Comparison of ENCODE assay signal across 1 cellular context in the genomic region with DNA sequence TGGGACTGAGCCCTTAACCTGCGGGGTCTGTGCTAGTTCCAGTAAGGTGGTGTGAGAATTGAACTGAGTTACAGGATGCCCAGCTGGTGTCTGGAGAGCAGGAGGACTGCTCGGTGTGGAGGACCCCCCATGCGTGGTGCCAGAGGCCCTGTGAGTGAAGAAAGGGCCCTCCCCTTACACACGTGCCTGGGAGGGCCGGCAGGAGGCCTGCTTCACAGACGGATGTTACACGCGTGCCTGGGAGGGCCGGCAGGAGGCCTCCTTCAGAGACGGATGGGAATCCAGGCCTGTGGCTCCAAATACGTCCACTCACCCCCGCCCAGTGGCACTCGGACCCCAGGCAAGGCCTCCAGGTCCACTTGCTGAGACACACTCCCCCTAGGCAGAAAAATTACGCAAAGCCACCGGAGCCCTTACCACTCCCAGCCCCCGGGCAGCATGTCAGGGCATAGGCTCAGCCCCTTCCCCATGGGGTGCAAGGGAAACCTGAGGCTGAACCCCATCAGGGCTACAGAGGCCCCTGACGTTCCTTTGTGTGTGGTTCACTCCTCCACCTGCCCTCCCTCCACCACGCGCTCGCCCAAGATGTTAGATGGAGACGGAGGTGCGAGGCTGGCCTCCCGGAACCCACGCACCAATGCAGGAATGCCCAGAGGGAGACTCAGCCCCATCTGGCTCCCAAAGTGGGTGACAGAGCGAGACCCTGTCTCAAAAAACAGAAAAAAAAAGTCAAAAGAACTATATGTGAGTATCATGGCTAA.
TF ChIP-seq lines count a peak whose summit lies in the region.

No MANE protein-coding gene starts in this region.

TF ChIP-seq in HepG2, 621 proteins besides CTCF, POLR2A, EP300 and RAD21 (continued from another document):
- TF ChIP-seq, protein P1, sequence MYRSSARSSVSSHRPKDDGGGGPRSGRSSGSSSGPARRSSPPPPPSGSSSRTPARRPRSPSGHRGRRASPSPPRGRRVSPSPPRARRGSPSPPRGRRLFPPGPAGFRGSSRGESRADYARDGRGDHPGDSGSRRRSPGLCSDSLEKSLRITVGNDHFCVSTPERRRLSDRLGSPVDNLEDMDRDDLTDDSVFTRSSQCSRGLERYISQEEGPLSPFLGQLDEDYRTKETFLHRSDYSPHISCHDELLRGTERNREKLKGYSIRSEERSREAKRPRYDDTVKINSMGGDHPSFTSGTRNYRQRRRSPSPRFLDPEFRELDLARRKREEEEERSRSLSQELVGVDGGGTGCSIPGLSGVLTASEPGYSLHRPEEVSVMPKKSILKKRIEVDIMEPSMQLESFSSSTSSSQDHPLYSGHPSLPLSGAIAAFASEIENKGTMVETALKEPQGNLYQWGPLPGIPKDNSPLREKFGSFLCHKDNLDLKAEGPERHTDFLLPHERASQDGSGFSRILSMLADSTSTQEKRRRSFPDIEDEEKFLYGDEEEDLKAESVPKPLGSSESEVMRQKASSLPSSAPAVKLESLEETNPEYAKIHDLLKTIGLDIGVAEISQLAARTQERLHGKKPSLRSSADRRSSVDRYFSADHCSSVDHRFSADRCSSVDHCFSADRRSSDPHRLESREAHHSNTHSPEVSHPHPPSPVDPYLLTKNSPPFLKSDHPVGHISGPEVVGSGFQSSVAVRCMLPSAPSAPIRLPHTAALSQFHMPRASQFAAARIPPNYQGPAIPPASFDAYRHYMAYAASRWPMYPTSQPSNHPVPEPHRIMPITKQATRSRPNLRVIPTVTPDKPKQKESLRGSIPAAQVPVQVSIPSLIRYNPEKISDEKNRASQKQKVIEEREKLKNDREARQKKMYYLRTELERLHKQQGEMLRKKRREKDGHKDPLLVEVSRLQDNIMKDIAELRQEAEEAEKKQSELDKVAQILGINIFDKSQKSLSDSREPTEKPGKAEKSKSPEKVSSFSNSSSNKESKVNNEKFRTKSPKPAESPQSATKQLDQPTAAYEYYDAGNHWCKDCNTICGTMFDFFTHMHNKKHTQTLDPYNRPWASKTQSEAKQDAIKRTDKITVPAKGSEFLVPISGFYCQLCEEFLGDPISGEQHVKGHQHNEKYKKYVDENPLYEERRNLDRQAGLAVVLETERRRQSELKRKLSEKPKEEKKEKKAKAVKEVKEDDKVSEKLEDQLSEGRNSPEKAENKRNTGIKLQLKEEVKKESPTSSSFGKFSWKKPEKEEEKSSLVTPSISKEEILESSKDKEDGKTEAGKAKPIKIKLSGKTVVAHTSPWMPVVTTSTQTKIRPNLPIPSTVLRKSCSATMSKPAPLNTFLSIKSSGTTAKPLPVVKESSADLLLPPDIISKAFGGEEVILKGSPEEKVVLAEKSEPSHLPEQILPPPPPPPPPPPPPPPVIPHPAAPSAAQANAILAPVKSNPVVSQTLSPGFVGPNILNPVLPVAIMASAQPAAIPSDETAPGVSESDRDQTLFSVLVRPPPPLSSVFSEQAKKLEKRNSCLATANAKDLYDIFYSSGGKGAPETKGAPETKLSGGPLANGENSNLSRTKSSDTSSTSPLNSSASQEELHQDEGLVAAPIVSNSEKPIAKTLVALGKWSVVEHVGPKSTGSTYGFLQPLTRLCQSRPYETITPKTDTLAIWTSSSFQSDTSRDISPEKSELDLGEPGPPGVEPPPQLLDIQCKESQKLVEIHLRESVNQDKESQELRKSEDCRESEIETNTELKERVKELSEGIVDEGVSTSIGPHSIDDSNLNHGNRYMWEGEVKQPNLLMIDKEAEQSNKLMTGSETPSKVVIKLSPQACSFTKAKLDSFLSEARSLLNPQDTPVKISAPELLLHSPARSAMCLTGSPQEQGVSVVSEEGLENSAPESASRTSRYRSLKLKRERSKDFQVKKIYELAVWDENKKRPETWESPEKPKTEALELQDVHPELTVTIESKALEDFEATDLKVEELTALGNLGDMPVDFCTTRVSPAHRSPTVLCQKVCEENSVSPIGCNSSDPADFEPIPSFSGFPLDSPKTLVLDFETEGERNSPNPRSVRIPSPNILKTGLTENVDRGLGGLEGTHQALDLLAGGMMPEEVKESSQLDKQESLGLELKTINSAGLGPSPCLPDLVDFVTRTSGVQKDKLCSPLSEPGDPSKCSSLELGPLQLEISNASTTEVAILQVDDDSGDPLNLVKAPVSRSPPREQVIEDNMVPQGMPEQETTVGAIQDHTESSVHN (CRISPR knock-in tag; IDR thresholded peaks at IDR 0.05) = no peak
- TF ChIP-seq MTA1 (CRISPR knock-in tag; IDR thresholded peaks at IDR 0.05; ENCODE audit: borderline replicate concordance) = no peak
- TF ChIP-seq ZBTB33 (CRISPR knock-in tag; IDR thresholded peaks at IDR 0.05) = no peak
- no peak for TF ChIP-seq KDM6A (CRISPR knock-in tag; IDR thresholded peaks at IDR 0.05; ENCODE audit: low read depth)
- TF ChIP-seq KLF11 (CRISPR knock-in tag; IDR thresholded peaks at IDR 0.05) = no peak
- TF ChIP-seq POLR2G (IDR thresholded peaks at IDR 0.05; ENCODE audit: low read depth, low read length) = no peak
- no peak for TF ChIP-seq AKNA (CRISPR knock-in tag; IDR thresholded peaks at IDR 0.05; ENCODE audit: borderline replicate concordance)
